ENCODE assay signal across 9 cellular contexts in the genomic region with DNA sequence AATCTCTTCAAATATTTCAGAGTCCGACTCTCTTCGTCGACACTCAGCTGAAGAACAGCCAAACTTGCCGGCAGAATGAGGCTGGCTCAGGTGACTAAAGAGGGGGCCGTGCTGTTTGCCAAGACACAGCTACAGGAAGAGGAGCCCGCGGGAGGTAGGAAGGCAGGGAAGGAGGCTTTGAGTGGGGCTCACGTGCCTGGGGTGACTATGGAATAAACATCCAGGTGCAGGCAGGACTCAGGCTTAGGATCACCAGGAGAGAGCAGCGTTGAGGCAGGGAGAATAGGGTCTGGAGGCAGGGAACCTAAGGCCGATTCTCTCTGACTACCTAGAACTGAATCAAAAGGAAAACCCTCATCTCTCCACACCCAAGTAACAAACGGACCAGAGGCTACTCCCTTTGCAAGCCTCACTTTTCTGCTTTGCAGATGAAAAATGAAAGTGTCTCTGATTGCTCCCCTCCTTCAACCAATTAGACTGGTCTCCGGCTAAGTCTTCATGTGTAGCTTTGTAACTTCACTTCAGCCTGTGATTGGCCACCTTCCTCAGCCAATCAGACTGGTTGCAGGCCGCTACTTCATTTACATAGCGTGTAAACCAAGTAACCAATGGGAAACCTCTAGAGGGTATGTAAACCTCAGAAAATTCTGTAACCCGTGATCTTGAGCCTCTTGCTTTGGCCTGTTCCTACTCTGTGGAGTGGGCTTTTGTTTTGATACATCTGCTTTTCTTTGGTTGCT. TPM values are rescaled to one million over a fixed set of nuclear protein-coding genes. Genes with fewer than 3 reads are reported as not detected.
DNase-seq lines count a peak whose midpoint lies in the region; TF ChIP-seq lines count a peak whose summit lies in the region.
"Had no signal": no experiment of that assay in that cellular context is flagged by ENCODE, and none has a peak within 500 bp of the region (broad histone marks: within the 10 kb centered on the region; RNA-seq: fewer than 3 reads in every experiment).

No MANE protein-coding gene starts in this region.

- H3K27ac ChIP-seq in SJSA1 (no peak overlapping the region), liver (ENCODE audit: low read depth in 1 of 2, low read length in 2 of 2) (no peak overlapping the region), smooth muscle cell (ENCODE audit: low read depth) (no peak overlapping the region)
- H3K27ac ChIP-seq: heart left ventricle had no signal

- 78% methylated on average over 15 of the region's 15 CpGs for WGBS in liver
- 73% methylated on average over 15 of the region's 15 CpGs for WGBS in smooth muscle cell (ENCODE audit: low lambda C conversion rate)

- H3K4me1 Mint-ChIP-seq in Calu3 (ENCODE audit: low read depth, unreplicated experiment) = peaks cover 18% of the 10 kb centered on the region

- no peaks in the 10 kb centered on the region for H3K36me3 Mint-ChIP-seq in Calu3 (ENCODE audit: insufficient read depth, unreplicated experiment)

- H3K27me3 ChIP-seq in SJSA1 (replicated peaks) (no peaks in the 10 kb centered on the region), liver (ENCODE audit: control insufficient read depth in 4 of 4, insufficient read depth in 4 of 4, low read length in 3 of 4) (no peaks in the 10 kb centered on the region), smooth muscle cell (ENCODE audit: low read depth) (no peaks in the 10 kb centered on the region)
- H3K27me3 ChIP-seq: heart left ventricle had no signal

- peak overlapping the region; percentile 62 for H3K4me3 Mint-ChIP-seq in Calu3 (ENCODE audit: low read depth, unreplicated experiment)

- peak; percentile 16 to 33 for TF ChIP-seq RAD21 in liver (IDR thresholded peaks at IDR 0.05)

- CTCF ChIA-PET in Calu3 (lab: Charles Lee) = no interaction called here

- H2AFZ ChIP-seq in smooth muscle cell (ENCODE audit: low read depth) = no peak overlapping the region

- no peaks in the 10 kb centered on the region for H3K36me3 ChIP-seq in SJSA1
- no peaks in the 10 kb centered on the region for H3K36me3 ChIP-seq in liver (ENCODE audit: control insufficient read depth in 4 of 4, insufficient read depth in 3 of 4, low read depth in 1 of 4, low read length in 3 of 4)
- H3K36me3 ChIP-seq in smooth muscle cell (ENCODE audit: low read depth) = no peaks in the 10 kb centered on the region
- H3K36me3 ChIP-seq: heart left ventricle had no signal

- H4K20me1 ChIP-seq in smooth muscle cell (ENCODE audit: low read depth) = no peaks in the 10 kb centered on the region

- no peak overlapping the region for H3K4me2 ChIP-seq in smooth muscle cell

- no peaks in the 10 kb centered on the region for H3K9me3 Mint-ChIP-seq in Calu3 (ENCODE audit: low read depth, unreplicated experiment)

- intact Hi-C loops in Calu3 (cut with micrococcal nuclease; ENCODE audit: unreplicated experiment) = no loop called here

- H3F3A ChIP-seq in smooth muscle cell (ENCODE audit: low read depth) = no peaks in the 10 kb centered on the region

- H3K4me3 ChIP-seq in SJSA1 (peak overlapping the region; percentile 5; the same call in 1 of the 2 replicates), liver (ENCODE audit: low read depth in 1 of 3, low read length in 3 of 3) (no peak overlapping the region), smooth muscle cell (no peak overlapping the region)

- H3K9ac ChIP-seq in liver (ENCODE audit: low read depth in 1 of 2, low read length in 2 of 2) (no peak overlapping the region), smooth muscle cell (ENCODE audit: low read depth) (no peak overlapping the region)

- H3K9me3 ChIP-seq in SJSA1 (replicated peaks) = peaks cover 7% of the 10 kb centered on the region; the same call in 1 of the 2 replicates
- peaks cover 0 to 3% (median 0%) of the 10 kb centered on the region in 4 donors for H3K9me3 ChIP-seq in liver (ENCODE audit: control insufficient read depth in 4 of 4, low read length in 3 of 4)
- no peaks in the 10 kb centered on the region for H3K9me3 ChIP-seq in smooth muscle cell (replicated peaks; ENCODE audit: low read depth)

- peak; percentile 6 for DNase-seq in Calu3
- DNase-seq in HCEC 1CT = peak; percentile 36
- DNase-seq in SJSA1 (ENCODE audit: low read depth in 1 of 2, low spot score in 2 of 2) = peak in 1 of 2 experiments; percentile 31
- DNase-seq in Kasumi-1 (lab: John Stamatoyannopoulos, UW) = no peak
- no peak for DNase-seq in NK-92 treated with Interleukin-12 subunit alpha and Interleukin-12 subunit beta, amount 100 ng/mL, for 24 hours (lab: John Stamatoyannopoulos, UW)
- no peak for DNase-seq in smooth muscle cell (lab: John Stamatoyannopoulos, UW; ENCODE audit: unreplicated experiment)
- DNase-seq in NCI-H2171 treated with DMSO at 0.1 percent for 48 hours (lab: John Stamatoyannopoulos, UW) = no peak
- DNase-seq: heart left ventricle had no signal

- peaks cover 18% of the 10 kb centered on the region for H3K4me1 ChIP-seq in SJSA1 (replicated peaks)
- H3K4me1 ChIP-seq in liver (ENCODE audit: control insufficient read depth in 4 of 4, insufficient read depth in 4 of 4, low read length in 3 of 4) = peaks cover 15 to 26% (median 24%) of the 10 kb centered on the region in 4 donors
- peaks cover 9% of the 10 kb centered on the region for H3K4me1 ChIP-seq in smooth muscle cell (ENCODE audit: low read depth)

- H3K27ac Mint-ChIP-seq in Calu3 (ENCODE audit: unreplicated experiment) = no peak overlapping the region

- H3K27me3 Mint-ChIP-seq in Calu3 (ENCODE audit: unreplicated experiment) = peaks cover 34% of the 10 kb centered on the region

- H3K79me2 ChIP-seq in smooth muscle cell (ENCODE audit: low read depth) = no peaks in the 10 kb centered on the region

- TF ChIP-seq CTCF in Calu3 (IDR thresholded peaks at IDR 0.05; ENCODE audit: unreplicated experiment) (no peak), liver (IDR thresholded peaks at IDR 0.05; ENCODE audit: low read depth, low read length, missing input control) (no peak), smooth muscle cell (IDR thresholded peaks at IDR 0.05; ENCODE audit: borderline replicate concordance, insufficient read depth, poor library complexity, severe bottlenecking) (no peak)

- BruUV-seq in Calu3 (replicated peaks; lab: Mats Ljungman, UMichigan) = no TSS peak

TF ChIP-seq in liver, 16 proteins besides CTCF, POLR2A, EP300 and RAD21:
- no peak for TF ChIP-seq YY1 (IDR thresholded peaks at IDR 0.05)
- no peak for TF ChIP-seq TAF1 (conservative IDR thresholded peaks at IDR 0.05)
- TF ChIP-seq, protein P1, sequence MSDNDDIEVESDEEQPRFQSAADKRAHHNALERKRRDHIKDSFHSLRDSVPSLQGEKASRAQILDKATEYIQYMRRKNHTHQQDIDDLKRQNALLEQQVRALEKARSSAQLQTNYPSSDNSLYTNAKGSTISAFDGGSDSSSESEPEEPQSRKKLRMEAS (IDR thresholded peaks at IDR 0.05) = no peak

RNA-seq across cellular contexts. Expression of a gene that starts 19.7 kb away (rescaled TPM):
- 7.9 and 8.7 TPM in 2 replicates for total RNA-seq in Calu3 (2022)
- 145 and 166 TPM in 2 replicates for total RNA-seq in SJSA1 (2014; rRNA removed; shearing (Covaris generic))
- 100 to 1,000 TPM in 1 of 2 donors, 10 to 100 TPM in 1; 36.8 to 151 TPM for total RNA-seq in liver
- 100 to 1,000 TPM in 1 of 2 donors, 10 to 100 TPM in 1; 94.4 to 133 TPM for polyA plus RNA-seq in liver
- 290 and 292 TPM in 2 replicates for total RNA-seq in smooth muscle cell
- polyA plus RNA-seq in smooth muscle cell = 213 and 244 TPM in 2 replicates

Comparison
In these comparisons a context has a peak if more than half of its experiments do, and no peak if none do; other contexts are left out.
1. DNase-seq: peak in Calu3 (single experiment) and HCEC 1CT (single experiment); none in Kasumi-1 (0 of 2), NK-92 treated with Interleukin-12 subunit alpha and Interleukin-12 subunit beta, amount 100 ng/mL, for 24 hours (single experiment), smooth muscle cell (single experiment) and NCI-H2171 treated with DMSO at 0.1 percent for 48 hours (single experiment).